8 cellular contexts compared by ENCODE assay signal in the genomic region with DNA sequence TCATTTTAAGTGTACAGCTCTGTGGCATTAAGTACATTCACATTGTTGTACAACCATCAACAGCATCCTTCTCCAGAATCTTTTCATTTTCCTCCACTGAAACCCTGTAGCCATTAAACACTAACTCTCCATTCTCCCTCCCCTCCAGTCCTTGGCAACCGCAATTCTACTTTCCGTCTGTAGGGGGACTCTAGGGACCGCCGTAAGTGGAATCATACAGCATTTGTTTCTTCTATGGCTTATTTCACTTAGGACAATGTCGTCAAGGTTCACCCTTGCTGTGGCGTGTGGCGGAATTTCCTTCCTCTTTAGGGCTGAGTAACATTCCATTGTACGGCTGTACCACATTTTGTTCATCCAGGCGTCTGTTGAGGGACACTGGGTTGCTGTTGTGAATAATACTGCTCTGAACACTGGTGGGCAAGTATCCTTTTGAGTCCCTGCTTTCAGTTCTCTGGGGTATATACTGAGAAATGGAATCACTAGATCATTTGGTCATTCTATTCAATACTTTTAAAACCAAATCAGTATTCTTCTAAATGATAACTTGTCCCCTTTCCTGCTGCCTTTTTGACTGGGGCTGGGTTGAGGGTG. TPM values are rescaled to one million over a fixed set of nuclear protein-coding genes. Genes with fewer than 3 reads are reported as not detected.
DNase-seq lines count a peak whose midpoint lies in the region; ATAC-seq and TF ChIP-seq lines count a peak whose summit lies in the region.

No MANE protein-coding gene starts in this region.

- CTCF ChIA-PET in BJ (lab: Yijun Ruan, JAX), result interaction anchor here (1.1 kb wide), 1 partner anchor 8 kb away, joined by 4 read pairs; no protein-coding TSS in a partner anchor

- no peak for ATAC-seq in HG03342 (IDR thresholded peaks at IDR 0.05; ENCODE audit: unreplicated experiment)

- H3K4me3 ChIP-seq in BJ (ENCODE audit: low read depth, low read length), result no peak overlapping the region
- H3K4me3 ChIP-seq in Peyer's patch, result no peak overlapping the region
- no peak overlapping the region for H3K4me3 ChIP-seq in kidney epithelial cell (ENCODE audit: low read depth, low read length)

- no peaks in the 10 kb centered on the region for H3K9me3 ChIP-seq in Peyer's patch

- DNase-seq in BJ (ENCODE audit: low read depth), result no peak
- DNase-seq in H4 (ENCODE audit: low spot score), result peak; percentile 38
- peak in 2 of 3 donors; percentile 28 to 61 for DNase-seq in Peyer's patch
- peak; percentile 34 for DNase-seq in activated naive CD4-positive, alpha-beta T cell treated with Interleukin-2 at 50 U/mL for 16 hours
- no peak for DNase-seq in kidney epithelial cell (ENCODE audit: low read depth)
- peak; percentile 8 to 23 for DNase-seq in stimulated activated CD8-positive, alpha-beta memory T cell treated with anti-CD3 and anti-CD28 coated beads, Interleukin-7, amount 100 ng/mL, for 1 hour (ENCODE audit: low read depth in 2 of 2)
- DNase-seq in GDM1 (lab: John Stamatoyannopoulos, UW), result no peak

- no peaks in the 10 kb centered on the region for H3K27me3 ChIP-seq in BJ (ENCODE audit: control insufficient read depth, insufficient read depth, low read length)
- no peaks in the 10 kb centered on the region for H3K27me3 ChIP-seq in Peyer's patch
- H3K27me3 ChIP-seq in kidney epithelial cell (ENCODE audit: control insufficient read depth, insufficient read depth, low read length), result no peaks in the 10 kb centered on the region

- no peaks in the 10 kb centered on the region for H3K4me1 ChIP-seq in Peyer's patch

- H3K36me3 ChIP-seq in BJ (ENCODE audit: control insufficient read depth, insufficient read depth, low read length) (no peaks in the 10 kb centered on the region), Peyer's patch (no peaks in the 10 kb centered on the region), kidney epithelial cell (ENCODE audit: control insufficient read depth, insufficient read depth, low read length) (no peaks in the 10 kb centered on the region)

- H3K27ac ChIP-seq in Peyer's patch, result no peak overlapping the region

- POLR2A ChIA-PET in BJ (lab: Charles Lee), result no interaction called here

- TF ChIP-seq POLR2A in Peyer's patch (IDR thresholded peaks at IDR 0.05), result no peak

- TF ChIP-seq CTCF in BJ (IDR thresholded peaks at IDR 0.05; ENCODE audit: insufficient read depth, low read depth, low read length) (peak; percentile 58), Peyer's patch (IDR thresholded peaks at IDR 0.05) (peak in 5 of 6 experiments; percentile 30 to 52 (median 45)), kidney epithelial cell (IDR thresholded peaks at IDR 0.05; ENCODE audit: insufficient read depth, low read length, poor library complexity, severe bottlenecking) (peak; percentile 51)

RNA-seq across cellular contexts. Expression of gene PPP1R3G, which starts 50.7 kb away (rescaled TPM):
- 0.39 and 0.50 TPM in 2 replicates for polyA plus RNA-seq in BJ (2011; rRNA removed)
- 0.21 and 0.28 TPM in 2 replicates for polyA minus RNA-seq in BJ (2011; rRNA and poly(A)+ RNA removed)
- total RNA-seq in H4 (2014; rRNA removed; shearing (Covaris generic)), result 0.06 TPM in 1 of 2 replicates, not detected in the other
- 1 to 10 TPM in 1 of 4 donors, under 1 TPM in 1, not detected in 2; 0.35 to 1.7 TPM for total RNA-seq in Peyer's patch
- total RNA-seq in kidney epithelial cell, result 0.96 and 2.1 TPM in 2 replicates

Comparison
In these comparisons a context has a peak if more than half of its experiments do, and no peak if none do; other contexts are left out.
1. DNase-seq: peak in H4 (single experiment), Peyer's patch (2 of 3), activated naive CD4-positive, alpha-beta T cell treated with Interleukin-2 at 50 U/mL for 16 hours (single experiment) and stimulated activated CD8-positive, alpha-beta memory T cell treated with anti-CD3 and anti-CD28 coated beads, Interleukin-7, amount 100 ng/mL, for 1 hour (2 of 2); none in BJ (single experiment), kidney epithelial cell (single experiment) and GDM1 (single experiment).
2. Peak in every context shown above with its lines, with median percentiles within 50 percentile points of each other: CTCF ChIP-seq.